Comparison of ENCODE assay signal across 35 cellular contexts in genomic region chr5:143546394-143546793, GRCh38.
"Had no signal": no experiment of that assay in that cellular context is flagged by ENCODE, and none has a peak within 500 bp of the region (broad histone marks: within the 10 kb centered on the region; RNA-seq: fewer than 3 reads in every experiment).

No MANE protein-coding gene starts in this region.

- H3K4me3 ChIP-seq: MG63 had no signal

- H3K27me3 ChIP-seq: MG63 had no signal

- DNase-seq: Karpas-422, Kasumi-1, MG63, MM.1S, MV-4-11, NCI-H1048, NCI-H1092, NCI-H1092 treated with DMSO at 0.1 percent for 48 hours, NCI-H1105, NCI-H1105 treated with DMSO at 0.1 percent for 48 hours, NCI-H1417, NCI-H1417 treated with DMSO at 0.1 percent for 48 hours, NCI-H1436, NCI-H1436 treated with DMSO at 0.1 percent for 48 hours, NCI-H146, NCI-H1694, NCI-H1694 treated with DMSO at 0.1 percent for 48 hours, NCI-H187, NCI-H187 treated with DMSO at 0.1 percent for 48 hours, NCI-H1930, NCI-H2029, NCI-H2029 treated with DMSO at 0.1 percent for 48 hours, NCI-H2081, NCI-H2081 treated with DMSO at 0.1 percent for 48 hours, NCI-H2107, NCI-H2171, NCI-H2171 treated with DMSO at 0.1 percent for 48 hours, NCI-H2227 treated with DMSO at 0.1 percent for 48 hours, NCI-H226, NCI-H345, NCI-H446, NCI-H446 treated with DMSO at 0.1 percent for 48 hours, NCI-H510A, NCI-H510A treated with DMSO at 0.1 percent for 48 hours, NCI-H524 had no signal

- H3K36me3 ChIP-seq: MG63 had no signal
